Comparison of ENCODE assay signal across 13 cellular contexts in genomic region chr16:3186946-3187690, GRCh38. TPM values are rescaled to one million over a fixed set of nuclear protein-coding genes. Genes with fewer than 3 reads are reported as not detected.
DNase-seq lines count a peak whose midpoint lies in the region; ATAC-seq and TF ChIP-seq lines count a peak whose summit lies in the region.
"Had no signal": no experiment of that assay in that cellular context is flagged by ENCODE, and none has a peak within 500 bp of the region (broad histone marks: within the 10 kb centered on the region; RNA-seq: fewer than 3 reads in every experiment).

No MANE protein-coding gene starts in this region.

- H3K4me1 ChIP-seq in OCI-LY3 (ENCODE audit: low read length) (peaks cover 13% of the 10 kb centered on the region; the same call in 1 of the 2 replicates), iPS-15b (ENCODE audit: control insufficient read depth, insufficient read depth, low read length) (peaks cover 10% of the 10 kb centered on the region), ascending aorta (peaks cover 3 to 7% of the 10 kb centered on the region in 2 donors)

- no peaks in the 10 kb centered on the region for H4K20me1 ChIP-seq in OCI-LY3 (ENCODE audit: insufficient read depth, low read length)

- H3K9me3 ChIP-seq in OCI-LY3 (ENCODE audit: insufficient read depth, low read length) (no peaks in the 10 kb centered on the region), iPS-15b (ENCODE audit: control insufficient read depth, insufficient read depth, low read length) (no peaks in the 10 kb centered on the region), ascending aorta (no peaks in the 10 kb centered on the region)
- H3K9me3 ChIP-seq: vagina had no signal

- peak overlapping the region; percentile 49 for H3K4me2 ChIP-seq in OCI-LY3 (ENCODE audit: low read length)

- H3K27ac Mint-ChIP-seq in stimulated activated naive CD8-positive, alpha-beta T cell treated with anti-CD3 and anti-CD28 coated beads, Interleukin-15, Interleukin-2, amounts not matched to agents 100 ng/mL and 50 ng/mL, for 24 hours = peak overlapping the region; percentile 92
- peak overlapping the region in 1 of 2 donors; percentile 95 for H3K27ac Mint-ChIP-seq in stimulated activated naive CD8-positive, alpha-beta T cell treated with anti-CD3 and anti-CD28 coated beads, Interleukin-15, amount 100 ng/mL, for 72 hours
- H3K27ac Mint-ChIP-seq in type B pancreatic cell = peak overlapping the region; percentile 79

- H3K9me3 Mint-ChIP-seq in stimulated activated naive CD8-positive, alpha-beta T cell treated with anti-CD3 and anti-CD28 coated beads, Interleukin-15, Interleukin-2, amounts not matched to agents 100 ng/mL and 50 ng/mL, for 24 hours = no peaks in the 10 kb centered on the region
- H3K9me3 Mint-ChIP-seq in stimulated activated naive CD8-positive, alpha-beta T cell treated with anti-CD3 and anti-CD28 coated beads, Interleukin-15, amount 100 ng/mL, for 72 hours = no peaks in the 10 kb centered on the region
- H3K9me3 Mint-ChIP-seq in type B pancreatic cell = no peaks in the 10 kb centered on the region

- no peaks in the 10 kb centered on the region for H3K79me2 ChIP-seq in OCI-LY3 (ENCODE audit: low read length)

- H2AFZ ChIP-seq in OCI-LY3 (ENCODE audit: low read depth, low read length) = no peak overlapping the region

- H3K36me3 Mint-ChIP-seq in stimulated activated naive CD8-positive, alpha-beta T cell treated with anti-CD3 and anti-CD28 coated beads, Interleukin-15, Interleukin-2, amounts not matched to agents 100 ng/mL and 50 ng/mL, for 24 hours (ENCODE audit: low read depth) = peaks cover 23% of the 10 kb centered on the region
- H3K36me3 Mint-ChIP-seq in type B pancreatic cell = no peaks in the 10 kb centered on the region

- H3K27me3 ChIP-seq in OCI-LY3 (ENCODE audit: low read depth, low read length) (no peaks in the 10 kb centered on the region), iPS-15b (ENCODE audit: control insufficient read depth, insufficient read depth, low read length) (peaks cover 43% of the 10 kb centered on the region), ascending aorta (peaks cover 36% of the 10 kb centered on the region)

- ATAC-seq in stimulated activated naive CD8-positive, alpha-beta T cell treated with anti-CD3 and anti-CD28 coated beads, Interleukin-15, amount 100 ng/mL, for 72 hours = no peak

- H3K4me3 ChIP-seq in OCI-LY3 (ENCODE audit: low read length) (peak overlapping the region; percentile 59), iPS-15b (ENCODE audit: low read depth, low read length) (peak overlapping the region; percentile 48), ascending aorta (no peak overlapping the region)
- H3K4me3 ChIP-seq: right atrium auricular region had no signal

- intact Hi-C loops in ascending aorta (cut with DNase I) = no loop called here

- H3K4me1 Mint-ChIP-seq in stimulated activated naive CD8-positive, alpha-beta T cell treated with anti-CD3 and anti-CD28 coated beads, Interleukin-15, Interleukin-2, amounts not matched to agents 100 ng/mL and 50 ng/mL, for 24 hours (ENCODE audit: low read depth) = peaks cover 75% of the 10 kb centered on the region
- peaks cover 81% of the 10 kb centered on the region for H3K4me1 Mint-ChIP-seq in stimulated activated naive CD8-positive, alpha-beta T cell treated with anti-CD3 and anti-CD28 coated beads, Interleukin-15, amount 100 ng/mL, for 72 hours
- H3K4me1 Mint-ChIP-seq in type B pancreatic cell (ENCODE audit: unreplicated experiment) = peaks cover 30% of the 10 kb centered on the region

- no peak for DNase-seq in stimulated activated naive CD8-positive, alpha-beta T cell treated with anti-CD3 and anti-CD28 coated beads, Interleukin-15, amount 100 ng/mL, for 72 hours
- DNase-seq in type B pancreatic cell (ENCODE audit: extremely low spot score, unreplicated experiment) (no peak), GOT3 (lab: John Stamatoyannopoulos, UW) (no peak), ascending aorta (ENCODE audit: low spot score in 2 of 2) (no peak)
- no peak for DNase-seq in stimulated activated CD4-positive, alpha-beta T cell treated with anti-CD3 and anti-CD28 coated beads, Interleukin-2, amount 100 ng/mL, for 48 hours

- TF ChIP-seq CTCF in OCI-LY3 (IDR thresholded peaks at IDR 0.05; ENCODE audit: low read depth, low read length) = no peak
- TF ChIP-seq CTCF in type B pancreatic cell (conservative IDR thresholded peaks at IDR 0.05) = no peak
- TF ChIP-seq CTCF in ascending aorta (IDR thresholded peaks at IDR 0.05) = no peak

- H3K9ac ChIP-seq in OCI-LY3 (ENCODE audit: low read length) (no peak overlapping the region), iPS-15b (ENCODE audit: low read depth, low read length) (no peak overlapping the region)

- H3K27me3 Mint-ChIP-seq in stimulated activated naive CD8-positive, alpha-beta T cell treated with anti-CD3 and anti-CD28 coated beads, Interleukin-15, Interleukin-2, amounts not matched to agents 100 ng/mL and 50 ng/mL, for 24 hours = peaks cover 86% of the 10 kb centered on the region
- peaks cover 92% of the 10 kb centered on the region for H3K27me3 Mint-ChIP-seq in stimulated activated naive CD8-positive, alpha-beta T cell treated with anti-CD3 and anti-CD28 coated beads, Interleukin-15, amount 100 ng/mL, for 72 hours
- peaks cover 94% of the 10 kb centered on the region for H3K27me3 Mint-ChIP-seq in type B pancreatic cell

- H3K27ac ChIP-seq in OCI-LY3 (ENCODE audit: low read length) = no peak overlapping the region
- H3K27ac ChIP-seq in ascending aorta = no peak overlapping the region
- H3K27ac ChIP-seq: cardiac muscle cell, right atrium auricular region, vagina had no signal

- H3K4me3 Mint-ChIP-seq in stimulated activated naive CD8-positive, alpha-beta T cell treated with anti-CD3 and anti-CD28 coated beads, Interleukin-15, Interleukin-2, amounts not matched to agents 100 ng/mL and 50 ng/mL, for 24 hours = peak overlapping the region; percentile 81
- peak overlapping the region in 1 of 2 donors; percentile 93 for H3K4me3 Mint-ChIP-seq in stimulated activated naive CD8-positive, alpha-beta T cell treated with anti-CD3 and anti-CD28 coated beads, Interleukin-15, amount 100 ng/mL, for 72 hours
- H3K4me3 Mint-ChIP-seq in type B pancreatic cell = peak overlapping the region; percentile 94

- H3K36me3 ChIP-seq in OCI-LY3 (replicated peaks; ENCODE audit: low read depth, low read length) (no peaks in the 10 kb centered on the region), iPS-15b (ENCODE audit: control insufficient read depth, insufficient read depth, low read length) (no peaks in the 10 kb centered on the region), ascending aorta (no peaks in the 10 kb centered on the region)
- H3K36me3 ChIP-seq: cardiac muscle cell, right atrium auricular region, vagina had no signal

RNA-seq across cellular contexts. Expression of gene OR1F1, which starts 0.9 kb away (rescaled TPM):
- 0.34 TPM in 1 of 2 replicates, not detected in the other for total RNA-seq in type B pancreatic cell (ENCODE audit: low replicate concordance)
- total RNA-seq in ascending aorta = not detected
- total RNA-seq: activated CD4-positive, alpha-beta T cell treated with anti-CD3 and anti-CD28 coated beads for 36 hours; cardiac muscle cell; Daoy; right atrium auricular region; vagina had no signal

RNA-seq across cellular contexts. Expression of gene ZNF200, which starts 47.8 kb away (rescaled TPM):
- total RNA-seq in type B pancreatic cell (ENCODE audit: low replicate concordance) (10.5 and 12.4 TPM in 2 replicates), ascending aorta (14.6 TPM)

RNA-seq across cellular contexts. Expression of gene ZNF213, which starts 52.3 kb away (rescaled TPM):
- total RNA-seq in type B pancreatic cell (ENCODE audit: low replicate concordance) = 11.6 and 13.3 TPM in 2 replicates
- total RNA-seq in ascending aorta = 25.3 TPM

Comparison
In these comparisons a context has a peak if more than half of its experiments do, and no peak if none do; other contexts are left out.
1. H3K4me3 ChIP-seq: peak in OCI-LY3 (single experiment) and iPS-15b (single experiment); none in ascending aorta (0 of 2).